ENCODE assay signal across 26 cellular contexts in the genomic region with DNA sequence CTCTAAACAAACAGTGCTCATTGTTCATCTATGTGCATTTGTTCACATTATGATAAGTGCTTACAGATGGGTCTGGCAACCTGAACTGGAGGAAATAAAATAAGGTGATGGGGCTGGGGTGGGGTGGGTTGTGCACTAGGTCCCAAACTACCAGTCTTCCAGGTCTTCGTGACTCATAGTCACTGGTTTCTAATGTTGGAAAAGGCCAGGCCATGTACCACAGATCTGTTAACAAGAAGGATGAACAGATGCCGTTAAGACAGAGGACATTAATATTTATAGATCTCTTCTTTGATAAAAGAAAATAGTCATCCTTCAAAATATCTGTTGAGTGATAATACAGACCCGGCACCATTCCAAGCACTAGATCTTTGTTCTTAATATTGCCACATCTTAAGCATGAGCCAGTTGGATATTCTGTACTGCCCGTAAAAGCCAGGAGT.
DNase-seq lines count a peak whose midpoint lies in the region; ATAC-seq, FAIRE-seq and TF ChIP-seq lines count a peak whose summit lies in the region.
"Had no signal": no experiment of that assay in that cellular context is flagged by ENCODE, and none has a peak within 500 bp of the region (broad histone marks: within the 10 kb centered on the region; RNA-seq: fewer than 3 reads in every experiment).

No MANE protein-coding gene starts in this region.

- no peak overlapping the region for H3K4me3 ChIP-seq in right atrium auricular region
- no peak overlapping the region for H3K4me3 ChIP-seq in astrocyte (ENCODE audit: insufficient read depth, low read depth, low read length)
- no peak overlapping the region for H3K4me3 ChIP-seq in aorta (ENCODE audit: low read length in 2 of 2)
- no peak overlapping the region for H3K4me3 ChIP-seq in esophagus squamous epithelium
- H3K4me3 ChIP-seq: BLaER1, lower lobe of right lung, spleen, tibial nerve had no signal

- no peaks in the 10 kb centered on the region for H3K9me3 Mint-ChIP-seq in astrocyte (ENCODE audit: unreplicated experiment)
- H3K9me3 Mint-ChIP-seq in stimulated activated naive CD8-positive, alpha-beta T cell treated with anti-CD3 and anti-CD28 coated beads, Interleukin-15, amount 100 ng/mL, for 72 hours, result peaks cover 4 to 8% of the 10 kb centered on the region in 2 donors
- H3K9me3 Mint-ChIP-seq: activated naive CD4-positive, alpha-beta T cell treated with anti-CD3 and anti-CD28 coated beads, Interleukin-2, amount 10 ng/mL, durations not matched to agents 7 days and 5 days had no signal

- FAIRE-seq in astrocyte (lab: Jason Lieb, UNC), result no peak

- no peak for TF ChIP-seq POLR2A in esophagus squamous epithelium (IDR thresholded peaks at IDR 0.05)

- no peaks in the 10 kb centered on the region for H3K36me3 ChIP-seq in right atrium auricular region
- H3K36me3 ChIP-seq in astrocyte (ENCODE audit: insufficient read depth, low read length), result no peaks in the 10 kb centered on the region
- no peaks in the 10 kb centered on the region for H3K36me3 ChIP-seq in aorta (ENCODE audit: control insufficient read depth in 1 of 2, insufficient read depth in 2 of 2, low read length in 1 of 2)
- no peaks in the 10 kb centered on the region for H3K36me3 ChIP-seq in esophagus squamous epithelium
- H3K36me3 ChIP-seq: BLaER1, lower lobe of right lung, neutrophil, spleen, tibial nerve had no signal

- H3K4me1 ChIP-seq in right atrium auricular region (peaks cover 0 to 7% of the 10 kb centered on the region in 2 donors), astrocyte (ENCODE audit: insufficient read depth, low read length) (peaks cover 20% of the 10 kb centered on the region), aorta (ENCODE audit: control insufficient read depth in 1 of 2, insufficient read depth in 2 of 2, low read length in 2 of 2) (no peaks in the 10 kb centered on the region), esophagus squamous epithelium (peaks cover 0 to 14% (median 0%) of the 10 kb centered on the region in 3 donors)
- H3K4me1 ChIP-seq: BLaER1, spleen, tibial nerve had no signal

- H2AFZ ChIP-seq in astrocyte (ENCODE audit: low read depth, low read length), result no peak overlapping the region

- no peaks in the 10 kb centered on the region for H3K79me2 ChIP-seq in astrocyte (ENCODE audit: insufficient read depth, low read length)

- H3K4me3 Mint-ChIP-seq in astrocyte (ENCODE audit: unreplicated experiment), result no peak overlapping the region
- no peak overlapping the region for H3K4me3 Mint-ChIP-seq in stimulated activated naive CD8-positive, alpha-beta T cell treated with anti-CD3 and anti-CD28 coated beads, Interleukin-15, amount 100 ng/mL, for 72 hours
- H3K4me3 Mint-ChIP-seq: activated naive CD4-positive, alpha-beta T cell treated with anti-CD3 and anti-CD28 coated beads, Interleukin-2, amount 10 ng/mL, durations not matched to agents 7 days and 5 days; activated T-cell treated with anti-CD3 and anti-CD28 coated beads, Interleukin-2, amount 50 U/mL, for 72 hours; stimulated activated naive CD8-positive, alpha-beta T cell treated with anti-CD3 and anti-CD28 coated beads, Interleukin-15, Interleukin-2, amounts not matched to agents 100 ng/mL and 50 ng/mL, for 24 hours had no signal

- no peak overlapping the region for H3K27ac Mint-ChIP-seq in astrocyte (ENCODE audit: unreplicated experiment)
- no peak overlapping the region for H3K27ac Mint-ChIP-seq in stimulated activated naive CD8-positive, alpha-beta T cell treated with anti-CD3 and anti-CD28 coated beads, Interleukin-15, amount 100 ng/mL, for 72 hours
- H3K27ac Mint-ChIP-seq: activated naive CD4-positive, alpha-beta T cell treated with anti-CD3 and anti-CD28 coated beads, Interleukin-2, amount 10 ng/mL, durations not matched to agents 7 days and 5 days; stimulated activated naive CD8-positive, alpha-beta T cell treated with anti-CD3 and anti-CD28 coated beads, Interleukin-15, Interleukin-2, amounts not matched to agents 100 ng/mL and 50 ng/mL, for 24 hours had no signal

- H3K27me3 Mint-ChIP-seq in astrocyte (ENCODE audit: low read depth, unreplicated experiment), result no peaks in the 10 kb centered on the region
- H3K27me3 Mint-ChIP-seq in stimulated activated naive CD8-positive, alpha-beta T cell treated with anti-CD3 and anti-CD28 coated beads, Interleukin-15, amount 100 ng/mL, for 72 hours, result no peaks in the 10 kb centered on the region
- H3K27me3 Mint-ChIP-seq: activated naive CD4-positive, alpha-beta T cell treated with anti-CD3 and anti-CD28 coated beads, Interleukin-2, amount 10 ng/mL, durations not matched to agents 7 days and 5 days had no signal

- H3K4me1 Mint-ChIP-seq in astrocyte (ENCODE audit: low read depth, unreplicated experiment), result peaks cover 25% of the 10 kb centered on the region
- H3K4me1 Mint-ChIP-seq in stimulated activated naive CD8-positive, alpha-beta T cell treated with anti-CD3 and anti-CD28 coated beads, Interleukin-15, amount 100 ng/mL, for 72 hours, result peaks cover 27% of the 10 kb centered on the region

- DNase-seq in Right ventricle myocardium inferior (ENCODE audit: missing footprints) (no peak), right atrium auricular region (ENCODE audit: low spot score) (no peak), astrocyte (ENCODE audit: low read depth) (peak; percentile 55), left ventricle myocardium superior (no peak), aorta (no peak), esophagus squamous epithelium (lab: John Stamatoyannopoulos, UW) (no peak)
- no peak for DNase-seq in activated naive CD4-positive, alpha-beta T cell (lab: John Stamatoyannopoulos, UW)
- DNase-seq in stimulated activated naive CD8-positive, alpha-beta T cell treated with anti-CD3 and anti-CD28 coated beads, Interleukin-15, amount 100 ng/mL, for 72 hours, result no peak
- DNase-seq: 8988T; activated CD4-positive, alpha-beta T cell treated with anti-CD3 and anti-CD28 coated beads for 48 hours; activated naive CD4-positive, alpha-beta T cell treated with anti-CD3 and anti-CD28 coated beads, Interleukin-2, amount 10 ng/mL, durations not matched to agents 7 days and 5 days; activated T-cell treated with anti-CD3 and anti-CD28 coated beads, Interleukin-2, amount 50 U/mL, for 72 hours; Caco-2; effector CD8-positive, alpha-beta T cell; lower lobe of right lung; NCI-H1694; NCI-H2171; NCI-H526; spleen; stimulated activated CD4-positive, alpha-beta T cell treated with anti-CD3 and anti-CD28 coated beads, Interleukin-4, amount 100 ng/mL, for 1 hour had no signal

- 78 to 91% methylated on average over 4 of the region's 4 CpGs for WGBS in aorta, 2 donors
- 65 to 89% methylated on average over 4 of the region's 4 CpGs for WGBS in esophagus squamous epithelium, 2 donors

- ATAC-seq in Right ventricle myocardium inferior (peak; percentile 56), left ventricle myocardium superior (peak; percentile 67), aorta (ENCODE audit: low FRiP score) (peak; percentile 26)
- no peak for ATAC-seq in stimulated activated naive CD8-positive, alpha-beta T cell treated with anti-CD3 and anti-CD28 coated beads, Interleukin-15, amount 100 ng/mL, for 72 hours
- ATAC-seq: esophagus mucosa had no signal

- TF ChIP-seq CTCF in right atrium auricular region (IDR thresholded peaks at IDR 0.05) (no peak), astrocyte (IDR thresholded peaks at IDR 0.05; ENCODE audit: insufficient read depth, low read depth, low read length) (no peak), esophagus squamous epithelium (IDR thresholded peaks at IDR 0.05) (no peak)

- no peaks in the 10 kb centered on the region for H3K27me3 ChIP-seq in right atrium auricular region
- no peaks in the 10 kb centered on the region for H3K27me3 ChIP-seq in astrocyte (ENCODE audit: insufficient read depth, low read length)
- no peaks in the 10 kb centered on the region for H3K27me3 ChIP-seq in aorta (ENCODE audit: control insufficient read depth in 1 of 2, insufficient read depth in 2 of 2, low read length in 1 of 2)
- no peaks in the 10 kb centered on the region for H3K27me3 ChIP-seq in esophagus squamous epithelium
- H3K27me3 ChIP-seq: BLaER1, neutrophil, spleen, tibial nerve had no signal

- peak overlapping the region; percentile 64 for H3K4me2 ChIP-seq in astrocyte (ENCODE audit: low read length)
- H3K4me2 ChIP-seq: BLaER1, KMS-11 had no signal

- H3K27ac ChIP-seq in right atrium auricular region (no peak overlapping the region), astrocyte (ENCODE audit: low read depth, low read length) (peak overlapping the region; percentile 49), aorta (ENCODE audit: low read depth in 1 of 2, low read length in 2 of 2) (no peak overlapping the region), esophagus squamous epithelium (no peak overlapping the region)
- H3K27ac ChIP-seq: BLaER1, KMS-11, lower lobe of right lung, neutrophil, spleen, tibial nerve had no signal

- H3K9ac ChIP-seq in astrocyte (ENCODE audit: low read length), result no peak overlapping the region
- H3K9ac ChIP-seq: BLaER1, KMS-11 had no signal

- H4K20me1 ChIP-seq in astrocyte (ENCODE audit: insufficient read depth, low read length), result no peaks in the 10 kb centered on the region
- H4K20me1 ChIP-seq: BLaER1 had no signal

- no peaks in the 10 kb centered on the region for H3K36me3 Mint-ChIP-seq in astrocyte (ENCODE audit: low read depth, unreplicated experiment)
- H3K36me3 Mint-ChIP-seq: activated naive CD4-positive, alpha-beta T cell treated with anti-CD3 and anti-CD28 coated beads, Interleukin-2, amount 10 ng/mL, durations not matched to agents 7 days and 5 days had no signal

- intact Hi-C loops in Right ventricle myocardium inferior (cut with DNase I) (loop anchor here (2.0 kb wide), 1 partner anchor 173 kb away; a partner anchor contains a TSS), left ventricle myocardium superior (cut with micrococcal nuclease) (no loop called here), aorta (cut with DNase I) (no loop called here), esophagus squamous epithelium (cut with DNase I) (no loop called here)

- H3K9me3 ChIP-seq in right atrium auricular region (no peaks in the 10 kb centered on the region), astrocyte (ENCODE audit: insufficient read depth, low read depth, low read length) (no peaks in the 10 kb centered on the region), aorta (ENCODE audit: control insufficient read depth, low read length) (no peaks in the 10 kb centered on the region), esophagus squamous epithelium (no peaks in the 10 kb centered on the region)
- H3K9me3 ChIP-seq: BLaER1, Caco-2, lower lobe of right lung, neutrophil had no signal
